ENCODE assay signal across 26 cellular contexts in genomic region chr5:53164478-53165165, GRCh38.
"Had no signal": no experiment of that assay in that cellular context is flagged by ENCODE, and none has a peak within 500 bp of the region (broad histone marks: within the 10 kb centered on the region; RNA-seq: fewer than 3 reads in every experiment).

No MANE protein-coding gene starts in this region.

- H3K4me3 ChIP-seq: adrenal gland, MG63 had no signal

- H3K27me3 ChIP-seq: adrenal gland, MG63 had no signal

- H3K9ac ChIP-seq: KMS-11 had no signal

- H3K36me3 ChIP-seq: adrenal gland, MG63 had no signal

- H3K4me2 ChIP-seq: KMS-11 had no signal

- H3K9me3 ChIP-seq: adrenal gland had no signal

- H3K27ac ChIP-seq: adrenal gland, KMS-11 had no signal

- DNase-seq: activated CD4-positive, alpha-beta T cell treated with anti-CD3 and anti-CD28 coated beads for 48 hours; activated CD4-positive, alpha-beta T cell treated with anti-CD3 and anti-CD28 coated beads, Interleukin-2, amount 50 U/mL, for 4 hours; activated CD4-positive, CD25-positive, alpha-beta regulatory T cell treated with anti-CD3 and anti-CD28 coated beads, Interleukin-2, amount 50 U/mL, for 72 hours; activated CD8-positive, alpha-beta memory T cell treated with anti-CD3 and anti-CD28 coated beads, Interleukin-2, amount 50 U/mL, for 48 hours; activated CD8-positive, alpha-beta T cell treated with anti-CD3 and anti-CD28 coated beads, Interleukin-2, amount 10 ng/mL, durations not matched to agents 7 days and 5 days; activated naive CD4-positive, alpha-beta T cell treated with anti-CD3 and anti-CD28 coated beads, Interleukin-2, amount 50 U/mL, for 16 hours; activated naive CD8-positive, alpha-beta T cell treated with anti-CD3 and anti-CD28 coated beads, Interleukin-2, amount 10 ng/mL, durations not matched to agents 7 days and 5 days; activated T-cell treated with anti-CD3 and anti-CD28 coated beads, Interleukin-2, amount 50 U/mL, for 1 hour; adrenal gland; anterior cingulate cortex; MG63; MV-4-11; NCI-H1092 treated with DMSO at 0.1 percent for 48 hours; NCI-H1417 treated with DMSO at 0.1 percent for 48 hours; NCI-H1694; NCI-H2029; NCI-H2107; NCI-H2171 treated with DMSO at 0.1 percent for 48 hours; NCI-H226; NCI-H526; NCI-H82; SIG-M5; T-helper 17 cell; T-helper 9 cell had no signal

- ATAC-seq: activated CD8-positive, alpha-beta T cell treated with anti-CD3 and anti-CD28 coated beads, Interleukin-2, amount 10 ng/mL, durations not matched to agents 7 days and 5 days; T-helper 17 cell; WTC11 had no signal
